ENCODE assay signal across 15 cellular contexts in the genomic region with DNA sequence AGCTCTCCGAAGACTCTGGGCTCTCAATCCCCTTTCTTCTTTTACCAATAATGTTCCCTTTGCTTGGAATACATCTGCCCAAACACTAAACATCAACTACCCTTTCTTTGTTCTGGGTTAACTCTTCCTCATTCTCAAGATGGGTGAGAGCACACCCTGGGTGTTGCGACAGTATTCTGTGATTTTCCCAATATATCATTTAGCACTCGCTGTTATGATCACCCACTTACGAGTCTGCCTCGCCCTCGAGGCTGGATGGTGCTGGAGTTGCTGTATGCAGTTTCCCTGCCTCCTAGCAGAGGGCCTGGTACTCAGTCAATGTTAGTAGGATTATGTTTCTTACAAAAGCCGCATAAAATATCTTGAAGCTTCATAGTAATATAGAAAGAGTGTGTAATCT.
A peak's percentile ranks its signal among the peaks of the same experiment; 100 is the strongest.
DNase-seq lines count a peak whose midpoint lies in the region; ATAC-seq, FAIRE-seq and TF ChIP-seq lines count a peak whose summit lies in the region.
"Had no signal": no experiment of that assay in that cellular context is flagged by ENCODE, and none has a peak within 500 bp of the region (broad histone marks: within the 10 kb centered on the region; RNA-seq: fewer than 3 reads in every experiment).

No MANE protein-coding gene starts in this region.

- H2AFZ ChIP-seq in HepG2 (ENCODE audit: low read length) (no peak overlapping the region), keratinocyte (ENCODE audit: control insufficient read depth, low read length) (peak overlapping the region; percentile 4)

- dilution Hi-C loops in keratinocyte (cut with MboI; ENCODE audit: extremely low pct_ligation_motif_present, low sequenced_read_pairs) = no loop called here

- CTCF ChIA-PET in HepG2 (lab: Yijun Ruan, JAX; ENCODE audit: low intra/inter-chr PET ratio, low total read pairs) = interaction anchor here (3.0 kb wide), 1 partner anchor 52 kb away, joined by 11 read pairs; no protein-coding TSS in a partner anchor

- no peak for TF ChIP-seq EP300 in HepG2 (IDR thresholded peaks at IDR 0.05; ENCODE audit: low read depth in 2 of 2, low read length in 2 of 2)
- TF ChIP-seq EP300 in HepG2 (CRISPR knock-in tag; IDR thresholded peaks at IDR 0.05; ENCODE audit: borderline replicate concordance) = no peak

- H3K4me1 ChIP-seq in HepG2 (ENCODE audit: insufficient read depth, low read length) = peaks cover 96% of the 10 kb centered on the region
- peaks cover 0 to 22% (median 6%) of the 10 kb centered on the region in 4 donors for H3K4me1 ChIP-seq in right lobe of liver
- peaks cover 32% of the 10 kb centered on the region for H3K4me1 ChIP-seq in keratinocyte (ENCODE audit: control insufficient read depth, extremely low read depth, insufficient read depth, low read length)
- no peaks in the 10 kb centered on the region for H3K4me1 ChIP-seq in upper lobe of right lung

- H3K4me2 ChIP-seq in HepG2 (ENCODE audit: low read depth, low read length) = peak overlapping the region; percentile 61
- no peak overlapping the region for H3K4me2 ChIP-seq in keratinocyte (ENCODE audit: control insufficient read depth, extremely low read depth, insufficient read depth, low read depth, low read length)

- no peaks in the 10 kb centered on the region for H3K9me3 ChIP-seq in HepG2 (ENCODE audit: low read length)
- no peaks in the 10 kb centered on the region for H3K9me3 ChIP-seq in right lobe of liver
- no peaks in the 10 kb centered on the region for H3K9me3 ChIP-seq in keratinocyte (ENCODE audit: control insufficient read depth, low read depth, low read length)
- no peaks in the 10 kb centered on the region for H3K9me3 ChIP-seq in upper lobe of right lung
- H3K9me3 ChIP-seq: Peyer's patch had no signal

- H3K36me3 ChIP-seq in HepG2 (replicated peaks in 1 of 2; ENCODE audit: control insufficient read depth in 1 of 2, insufficient read depth in 2 of 2, low read length in 2 of 2) = no peaks in the 10 kb centered on the region
- no peaks in the 10 kb centered on the region for H3K36me3 ChIP-seq in right lobe of liver
- no peaks in the 10 kb centered on the region for H3K36me3 ChIP-seq in keratinocyte (ENCODE audit: control insufficient read depth in 2 of 2, extremely low read depth in 1 of 2, insufficient read depth in 2 of 2, low read length in 2 of 2)
- no peaks in the 10 kb centered on the region for H3K36me3 ChIP-seq in upper lobe of right lung
- H3K36me3 ChIP-seq: Peyer's patch had no signal

- H3K9ac ChIP-seq in HepG2 (ENCODE audit: insufficient read depth, low read depth, low read length) (peak overlapping the region; percentile 83), keratinocyte (ENCODE audit: control insufficient read depth, extremely low read depth, insufficient read depth, low read length) (no peak overlapping the region)

- 49% methylated on average over 7 of the region's 7 CpGs for WGBS in HepG2 (ENCODE audit: low lambda C conversion rate)
- 58% methylated on average over 5 of the region's 7 CpGs for WGBS in right lobe of liver (ENCODE audit: insufficient coverage, low coverage, low lambda C conversion rate, missing lambda C conversion rate)

- H3K9me1 ChIP-seq in keratinocyte (ENCODE audit: control insufficient read depth, extremely low read depth, insufficient read depth, low read length) = no peaks in the 10 kb centered on the region

- H3K4me3 ChIP-seq in HepG2 (replicated peaks in 1 of 3; ENCODE audit: insufficient read depth in 1 of 3, low read depth in 2 of 3, low read length in 3 of 3) = peak overlapping the region in 1 of 3 experiments; percentile 63; a peak in 1 of 6 replicates
- H3K4me3 ChIP-seq in right lobe of liver = no peak overlapping the region
- H3K4me3 ChIP-seq in keratinocyte (ENCODE audit: control insufficient read depth in 2 of 3, extremely low read depth in 1 of 3, insufficient read depth in 2 of 3, low read depth in 1 of 3, low read length in 3 of 3) = no peak overlapping the region
- no peak overlapping the region for H3K4me3 ChIP-seq in upper lobe of right lung
- H3K4me3 ChIP-seq: lung had no signal

- in situ Hi-C loops in HepG2 (cut with HindIII; ENCODE audit: extremely low pct_ligation_motif_present, low pct_unique_long_range_greater_than_20kb) = no loop called here

- POLR2A ChIA-PET in HepG2 (lab: Yijun Ruan, JAX) = interaction anchor here (1.7 to 2.9 kb wide), 7 partner anchors 10 to 49 kb away, joined by 7 to 27 read pairs (median 13); no protein-coding TSS in a partner anchor

- DNase-seq in HepG2 (ENCODE audit: low spot score) (no peak), right lobe of liver (no peak), keratinocyte (ENCODE audit: low read depth, low spot score) (no peak), upper lobe of right lung (no peak)
- DNase-seq: ACHN; aorta; DMS 273 treated with DMSO at 0.1 percent for 48 hours; stimulated activated CD8-positive, alpha-beta memory T cell treated with anti-CD3 and anti-CD28 coated beads, Interleukin-4, amount 100 ng/mL, for 48 hours had no signal

- no peaks in the 10 kb centered on the region for H3K79me2 ChIP-seq in HepG2 (ENCODE audit: insufficient read depth, low read length)
- no peaks in the 10 kb centered on the region for H3K79me2 ChIP-seq in keratinocyte (ENCODE audit: control insufficient read depth, insufficient read depth, low read length)

- H4K20me1 ChIP-seq in HepG2 (ENCODE audit: insufficient read depth, low read length) = no peaks in the 10 kb centered on the region
- no peaks in the 10 kb centered on the region for H4K20me1 ChIP-seq in keratinocyte (ENCODE audit: control insufficient read depth, extremely low read depth, insufficient read depth, low read length)

- intact Hi-C loops in HepG2 (cut with micrococcal nuclease; ENCODE audit: unreplicated experiment) (loop anchor here (5.0 kb wide), 1 partner anchor 35 kb away; no protein-coding TSS in a partner anchor), right lobe of liver (cut with DNase I) (no loop called here), upper lobe of right lung (cut with DNase I) (no loop called here)

- peak overlapping the region; percentile 98 for H3K27ac ChIP-seq in HepG2 (ENCODE audit: extremely low read length, insufficient read depth, low read length)
- no peak overlapping the region for H3K27ac ChIP-seq in right lobe of liver
- peak overlapping the region; percentile 96 for H3K27ac ChIP-seq in angular gyrus (ENCODE audit: low read depth, low read length)
- H3K27ac ChIP-seq in keratinocyte (ENCODE audit: control insufficient read depth, insufficient read depth, low read length) = peak overlapping the region; percentile 6
- no peak overlapping the region for H3K27ac ChIP-seq in upper lobe of right lung

- TF ChIP-seq CTCF in HepG2 (CRISPR knock-in tag; IDR thresholded peaks at IDR 0.05) (no peak), right lobe of liver (IDR thresholded peaks at IDR 0.05) (no peak), keratinocyte (optimal IDR thresholded peaks at IDR 0.05 in 1 of 3, IDR thresholded peaks at IDR 0.05 in 1 of 3, conservative IDR thresholded peaks at IDR 0.05 in 1 of 3; ENCODE audit: extremely low read depth in 1 of 3, insufficient read depth in 2 of 3, low read length in 3 of 3) (no peak), upper lobe of right lung (IDR thresholded peaks at IDR 0.05) (no peak)

- no peaks in the 10 kb centered on the region for H3K27me3 ChIP-seq in HepG2 (ENCODE audit: control insufficient read depth in 1 of 2, insufficient read depth in 2 of 2, low read length in 2 of 2)
- no peaks in the 10 kb centered on the region for H3K27me3 ChIP-seq in right lobe of liver
- no peaks in the 10 kb centered on the region for H3K27me3 ChIP-seq in keratinocyte (ENCODE audit: control insufficient read depth, extremely low read depth, insufficient read depth, low read length)
- no peaks in the 10 kb centered on the region for H3K27me3 ChIP-seq in upper lobe of right lung
- H3K27me3 ChIP-seq: Peyer's patch had no signal

- no peak for FAIRE-seq in HepG2 (lab: Jason Lieb, UNC)
- FAIRE-seq in keratinocyte (lab: Jason Lieb, UNC) = no peak
- FAIRE-seq: urothelium cell line had no signal

- TF ChIP-seq POLR2A in HepG2 (IDR thresholded peaks at IDR 0.05; ENCODE audit: insufficient read depth in 1 of 2, low read depth in 2 of 2, low read length in 2 of 2) = no peak
- TF ChIP-seq POLR2A in right lobe of liver (IDR thresholded peaks at IDR 0.05) = no peak

- no peak for TF ChIP-seq RAD21 in HepG2 (CRISPR knock-in tag; IDR thresholded peaks at IDR 0.05)

- no TSS peak for BruUV-seq in HepG2 (replicated peaks; lab: Mats Ljungman, UMichigan)

- 0 out of 3 replicates have a peak, but pooled peaks have one; percentile 2 for ATAC-seq in HepG2
- ATAC-seq in right lobe of liver = no peak
- peak; percentile 79 for ATAC-seq in upper lobe of right lung
- ATAC-seq in GM21786 (IDR thresholded peaks at IDR 0.05; ENCODE audit: unreplicated experiment) = no peak
- no peak for ATAC-seq in GM18502 (IDR thresholded peaks at IDR 0.05; ENCODE audit: poor library complexity, unreplicated experiment)
- ATAC-seq in HG03469 (IDR thresholded peaks at IDR 0.05; ENCODE audit: unreplicated experiment) = no peak

TF ChIP-seq in HepG2, 621 proteins besides CTCF, POLR2A, EP300 and RAD21 (continues in another document):
- TF ChIP-seq ZFP41 (CRISPR knock-in tag; IDR thresholded peaks at IDR 0.05; ENCODE audit: borderline replicate concordance) = no peak
- peak; percentile 16; the same call in 1 of the 2 replicates for TF ChIP-seq CEBPG (CRISPR knock-in tag; IDR thresholded peaks at IDR 0.05)

Comparison
In these comparisons a context has a peak if more than half of its experiments do, and no peak if none do; other contexts are left out.
1. ATAC-seq: peak in HepG2 (single experiment) and upper lobe of right lung (single experiment); none in right lobe of liver (0 of 4), GM21786 (single experiment), GM18502 (single experiment) and HG03469 (single experiment).
2. H3K27ac ChIP-seq: peak in HepG2 (single experiment), angular gyrus (single experiment) and keratinocyte (single experiment); none in right lobe of liver (0 of 3) and upper lobe of right lung (single experiment).